ENCODE assay signal across 1 cellular context in the genomic region with DNA sequence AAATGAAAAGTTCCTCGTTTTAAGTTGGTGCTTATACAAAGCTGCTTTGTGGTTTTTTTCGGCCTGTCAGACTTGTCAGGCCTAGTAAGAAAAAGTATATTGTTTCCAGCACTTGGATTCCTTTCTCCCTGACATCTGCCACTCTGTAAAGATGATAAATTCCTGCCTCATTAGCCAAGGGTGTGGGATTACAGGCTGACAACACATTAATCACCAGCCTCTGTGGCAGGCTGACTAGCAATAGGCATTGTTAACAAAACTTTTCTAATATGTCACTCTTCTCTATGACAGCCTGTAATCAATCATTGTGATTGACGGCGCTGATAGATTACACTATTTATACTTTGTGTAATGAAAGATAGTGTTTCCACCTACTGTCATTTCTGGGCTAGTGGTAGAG.
TF ChIP-seq lines count a peak whose summit lies in the region.

No MANE protein-coding gene starts in this region.

TF ChIP-seq in K562, 482 proteins besides CTCF, POLR2A, EP300 and RAD21 (continued from another document):
- TF ChIP-seq, protein P1, sequence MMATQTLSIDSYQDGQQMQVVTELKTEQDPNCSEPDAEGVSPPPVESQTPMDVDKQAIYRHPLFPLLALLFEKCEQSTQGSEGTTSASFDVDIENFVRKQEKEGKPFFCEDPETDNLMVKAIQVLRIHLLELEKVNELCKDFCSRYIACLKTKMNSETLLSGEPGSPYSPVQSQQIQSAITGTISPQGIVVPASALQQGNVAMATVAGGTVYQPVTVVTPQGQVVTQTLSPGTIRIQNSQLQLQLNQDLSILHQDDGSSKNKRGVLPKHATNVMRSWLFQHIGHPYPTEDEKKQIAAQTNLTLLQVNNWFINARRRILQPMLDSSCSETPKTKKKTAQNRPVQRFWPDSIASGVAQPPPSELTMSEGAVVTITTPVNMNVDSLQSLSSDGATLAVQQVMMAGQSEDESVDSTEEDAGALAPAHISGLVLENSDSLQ (IDR thresholded peaks at IDR 0.05) = peak; percentile 85
- TF ChIP-seq ARHGAP35 (IDR thresholded peaks at IDR 0.05; ENCODE audit: partially characterized antibody) = peak; percentile 49
